Comparison of ENCODE assay signal across 8 cellular contexts in genomic region chr6:140319209-140319608, GRCh38.
A peak's percentile ranks its signal among the peaks of the same experiment; 100 is the strongest.
DNase-seq lines count a peak whose midpoint lies in the region; ATAC-seq and TF ChIP-seq lines count a peak whose summit lies in the region.

No MANE protein-coding gene starts in this region.

- no peaks in the 10 kb centered on the region for H3K9me3 Mint-ChIP-seq in T-cell
- H3K9me3 Mint-ChIP-seq in activated CD8-positive, alpha-beta T cell treated with anti-CD3 and anti-CD28 coated beads for 36 hours: no peaks in the 10 kb centered on the region

- H3K4me1 Mint-ChIP-seq in T-cell: peaks cover 0 to 3% (median 2%) of the 10 kb centered on the region in 3 donors
- peaks cover 3% of the 10 kb centered on the region for H3K4me1 Mint-ChIP-seq in activated CD8-positive, alpha-beta T cell treated with anti-CD3 and anti-CD28 coated beads for 36 hours (ENCODE audit: low read depth)

- H3K27ac ChIP-seq in MM.1S (ENCODE audit: low read length): no peak overlapping the region
- H3K27ac ChIP-seq in RWPE1: no peak overlapping the region

- no peaks in the 10 kb centered on the region for H3K9me3 ChIP-seq in MM.1S (replicated peaks; ENCODE audit: insufficient read depth, low read length)

- H3K4me2 ChIP-seq in MM.1S (ENCODE audit: low read depth, low read length): peak overlapping the region; percentile 39; the same call in 1 of the 2 replicates

- H3K36me3 ChIP-seq in MM.1S (replicated peaks; ENCODE audit: insufficient read depth, low read length) (no peaks in the 10 kb centered on the region), kidney epithelial cell (ENCODE audit: control insufficient read depth, insufficient read depth, low read length) (no peaks in the 10 kb centered on the region)

- no peaks in the 10 kb centered on the region for H3K27me3 Mint-ChIP-seq in T-cell
- H3K27me3 Mint-ChIP-seq in activated CD8-positive, alpha-beta T cell treated with anti-CD3 and anti-CD28 coated beads for 36 hours: no peaks in the 10 kb centered on the region

- CTCF ChIA-PET in T-cell (lab: Charles Lee) (no interaction called here), RWPE1 (lab: Yijun Ruan, JAX) (interaction anchor here (0.7 kb wide), 1 partner anchor 901 kb away, joined by 3 read pairs; no protein-coding TSS in a partner anchor)
- CTCF ChIA-PET in activated CD8-positive, alpha-beta T cell treated with anti-CD3 and anti-CD28 coated beads for 36 hours (lab: Charles Lee): no interaction called here

- no peak overlapping the region for H3K27ac Mint-ChIP-seq in T-cell
- no peak overlapping the region for H3K27ac Mint-ChIP-seq in activated CD8-positive, alpha-beta T cell treated with anti-CD3 and anti-CD28 coated beads for 36 hours

- H3K4me3 ChIP-seq in MM.1S (ENCODE audit: low read length) (peak overlapping the region; percentile 3; the same call in 1 of the 2 replicates), kidney epithelial cell (ENCODE audit: low read depth, low read length) (no peak overlapping the region)

- no peaks in the 10 kb centered on the region for H3F3A ChIP-seq in MM.1S (ENCODE audit: insufficient read depth, low read length)

- H4K20me1 ChIP-seq in MM.1S (ENCODE audit: insufficient read depth, low read length): no peaks in the 10 kb centered on the region

- H3K79me2 ChIP-seq in MM.1S (ENCODE audit: low read length): no peaks in the 10 kb centered on the region

- peak overlapping the region; percentile 24; the same call in 1 of the 2 replicates for H2AFZ ChIP-seq in MM.1S (ENCODE audit: low read length)

- no peaks in the 10 kb centered on the region for H3K4me1 ChIP-seq in MM.1S (ENCODE audit: low read length)

- intact Hi-C loops in activated CD8-positive, alpha-beta T cell treated with anti-CD3 and anti-CD28 coated beads for 36 hours (cut with micrococcal nuclease): no loop called here

- POLR2A ChIA-PET in T-cell (lab: Charles Lee): no interaction called here
- POLR2A ChIA-PET in RWPE1 (lab: Yijun Ruan, JAX; ENCODE audit: low non-redundant PET): no interaction called here
- POLR2A ChIA-PET in activated CD8-positive, alpha-beta T cell treated with anti-CD3 and anti-CD28 coated beads for 36 hours (lab: Charles Lee): no interaction called here

- H3K27me3 ChIP-seq in MM.1S (replicated peaks; ENCODE audit: insufficient read depth, low read length) (no peaks in the 10 kb centered on the region), kidney epithelial cell (ENCODE audit: control insufficient read depth, insufficient read depth, low read length) (no peaks in the 10 kb centered on the region)

- no peaks in the 10 kb centered on the region for H3K36me3 Mint-ChIP-seq in T-cell
- no peaks in the 10 kb centered on the region for H3K36me3 Mint-ChIP-seq in activated CD8-positive, alpha-beta T cell treated with anti-CD3 and anti-CD28 coated beads for 36 hours (ENCODE audit: low read depth)

- H3K9me2 ChIP-seq in MM.1S (replicated peaks; ENCODE audit: insufficient read depth, low read length): no peaks in the 10 kb centered on the region

- peak; percentile 64 for DNase-seq in EH (ENCODE audit: low read depth)
- DNase-seq in MM.1S: peak; percentile 54
- peak; percentile 14 for DNase-seq in kidney epithelial cell (ENCODE audit: low read depth)
- DNase-seq in T-cell: no peak
- DNase-seq in ureter (ENCODE audit: low spot score): no peak
- no peak for DNase-seq in RWPE1 (ENCODE audit: low spot score)
- DNase-seq in activated CD8-positive, alpha-beta T cell treated with anti-CD3 and anti-CD28 coated beads for 36 hours: no peak

- H3K9ac ChIP-seq in MM.1S (ENCODE audit: low read length): peak overlapping the region; percentile 2; the same call in 1 of the 2 replicates

- H3K4me3 Mint-ChIP-seq in T-cell: no peak overlapping the region
- no peak overlapping the region for H3K4me3 Mint-ChIP-seq in activated CD8-positive, alpha-beta T cell treated with anti-CD3 and anti-CD28 coated beads for 36 hours

- ATAC-seq in GM21723 (IDR thresholded peaks at IDR 0.05; ENCODE audit: unreplicated experiment): peak; percentile 95
- no peak for ATAC-seq in T-cell (replicated peaks in 1 of 4)
- ATAC-seq in activated CD8-positive, alpha-beta T cell treated with anti-CD3 and anti-CD28 coated beads for 36 hours: no peak

- no peak for TF ChIP-seq CTCF in MM.1S (IDR thresholded peaks at IDR 0.05; ENCODE audit: low read length)
- TF ChIP-seq CTCF in kidney epithelial cell (IDR thresholded peaks at IDR 0.05; ENCODE audit: insufficient read depth, low read length, poor library complexity, severe bottlenecking): no peak
- TF ChIP-seq CTCF in RWPE1 (conservative IDR thresholded peaks at IDR 0.05; ENCODE audit: low read depth): no peak
- TF ChIP-seq CTCF in activated CD8-positive, alpha-beta T cell treated with anti-CD3 and anti-CD28 coated beads for 36 hours (IDR thresholded peaks at IDR 0.05): no peak

Comparison
In these comparisons a context has a peak if more than half of its experiments do, and no peak if none do; other contexts are left out.
1. DNase-seq: peak in EH (single experiment), MM.1S (single experiment) and kidney epithelial cell (single experiment); none in T-cell (0 of 34), ureter (single experiment), RWPE1 (single experiment) and activated CD8-positive, alpha-beta T cell treated with anti-CD3 and anti-CD28 coated beads for 36 hours (single experiment).